Comparison of ENCODE assay signal across 9 cellular contexts in the genomic region with DNA sequence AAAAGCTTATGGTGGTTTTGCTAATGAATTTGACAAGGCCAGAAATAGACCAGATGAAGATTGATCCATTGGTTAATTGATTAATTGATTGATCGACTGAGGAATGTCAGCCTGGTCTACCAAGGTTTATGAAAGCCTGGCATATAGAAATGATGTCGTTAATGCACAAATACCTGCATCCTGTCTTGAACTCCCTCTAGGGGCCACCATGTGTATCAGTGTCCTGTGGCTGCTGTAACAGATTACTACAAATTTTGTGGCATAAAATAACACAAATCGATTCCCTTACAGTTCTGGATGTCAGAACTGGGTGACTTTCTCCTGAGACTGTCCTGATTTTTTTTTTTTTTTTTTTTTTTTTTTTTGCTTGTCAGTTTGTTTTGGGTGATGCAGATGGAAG.
A peak's percentile ranks its signal among the peaks of the same experiment; 100 is the strongest.
DNase-seq lines count a peak whose midpoint lies in the region; ATAC-seq and TF ChIP-seq lines count a peak whose summit lies in the region.
"Had no signal": no experiment of that assay in that cellular context is flagged by ENCODE, and none has a peak within 500 bp of the region (broad histone marks: within the 10 kb centered on the region; RNA-seq: fewer than 3 reads in every experiment).

No MANE protein-coding gene starts in this region.

- H3K27ac ChIP-seq in OCI-LY3 (ENCODE audit: low read length): no peak overlapping the region
- no peak overlapping the region for H3K27ac ChIP-seq in foreskin keratinocyte

- H3K27me3 ChIP-seq in OCI-LY3 (ENCODE audit: low read depth, low read length) (peaks cover 4% of the 10 kb centered on the region; the same call in 1 of the 2 replicates), foreskin keratinocyte (no peaks in the 10 kb centered on the region)

- H3K79me2 ChIP-seq in OCI-LY3 (ENCODE audit: low read length): no peaks in the 10 kb centered on the region

- TF ChIP-seq CTCF in GM10248 (IDR thresholded peaks at IDR 0.05; ENCODE audit: control extremely low read depth, extremely low read depth, low read depth, missing control alignments): peak; percentile 17
- peak; percentile 77 for TF ChIP-seq CTCF in OCI-LY3 (IDR thresholded peaks at IDR 0.05; ENCODE audit: low read depth, low read length)
- peak; percentile 69 for TF ChIP-seq CTCF in foreskin keratinocyte (conservative IDR thresholded peaks at IDR 0.05)

- H3K4me2 ChIP-seq in OCI-LY3 (ENCODE audit: low read length): no peak overlapping the region

- no peaks in the 10 kb centered on the region for H3K9me3 ChIP-seq in OCI-LY3 (ENCODE audit: insufficient read depth, low read length)

- POLR2A ChIA-PET in GM10248 (lab: Yijun Ruan, JAX): no interaction called here

- H3K36me3 ChIP-seq in OCI-LY3 (replicated peaks; ENCODE audit: low read depth, low read length): no peaks in the 10 kb centered on the region

- DNase-seq in AML-193 (lab: John Stamatoyannopoulos, UW): peak; percentile 11 to 19
- no peak for DNase-seq in GM10248 (ENCODE audit: extremely low spot score)
- DNase-seq in foreskin keratinocyte: no peak
- DNase-seq in globus pallidus (ENCODE audit: low spot score): no peak
- no peak for DNase-seq in activated effector memory CD4-positive, alpha-beta T cell treated with Interleukin-2 at 50 U/mL for 16 hours
- DNase-seq: NCI-H187 treated with DMSO at 0.1 percent for 48 hours had no signal

- CTCF ChIA-PET in GM10248 (lab: Yijun Ruan, JAX): no interaction called here

- peak; percentile 36 for ATAC-seq in foreskin keratinocyte
- ATAC-seq in HG03280 (IDR thresholded peaks at IDR 0.05; ENCODE audit: unreplicated experiment): no peak
- ATAC-seq in GM18867 (IDR thresholded peaks at IDR 0.05; ENCODE audit: unreplicated experiment): no peak

- H4K20me1 ChIP-seq in OCI-LY3 (ENCODE audit: insufficient read depth, low read length): no peaks in the 10 kb centered on the region

- no peak overlapping the region for H2AFZ ChIP-seq in OCI-LY3 (ENCODE audit: low read depth, low read length)

- no peak overlapping the region for H3K4me3 ChIP-seq in OCI-LY3 (ENCODE audit: low read length)

- H3K4me1 ChIP-seq in OCI-LY3 (ENCODE audit: low read length) (peaks cover 9% of the 10 kb centered on the region), foreskin keratinocyte (peaks cover 9% of the 10 kb centered on the region)

- no peak overlapping the region for H3K9ac ChIP-seq in OCI-LY3 (ENCODE audit: low read length)

Comparison
In these comparisons a context has a peak if more than half of its experiments do, and no peak if none do; other contexts are left out.
1. DNase-seq: peak in AML-193 (2 of 2); none in GM10248 (single experiment), foreskin keratinocyte (0 of 2), globus pallidus (single experiment) and activated effector memory CD4-positive, alpha-beta T cell treated with Interleukin-2 at 50 U/mL for 16 hours (single experiment).
2. CTCF ChIP-seq: peak in every context shown above with its lines; median percentile 77 in OCI-LY3; 69 in foreskin keratinocyte; 17 in GM10248.